ENCODE assay signal across 17 cellular contexts in the genomic region with DNA sequence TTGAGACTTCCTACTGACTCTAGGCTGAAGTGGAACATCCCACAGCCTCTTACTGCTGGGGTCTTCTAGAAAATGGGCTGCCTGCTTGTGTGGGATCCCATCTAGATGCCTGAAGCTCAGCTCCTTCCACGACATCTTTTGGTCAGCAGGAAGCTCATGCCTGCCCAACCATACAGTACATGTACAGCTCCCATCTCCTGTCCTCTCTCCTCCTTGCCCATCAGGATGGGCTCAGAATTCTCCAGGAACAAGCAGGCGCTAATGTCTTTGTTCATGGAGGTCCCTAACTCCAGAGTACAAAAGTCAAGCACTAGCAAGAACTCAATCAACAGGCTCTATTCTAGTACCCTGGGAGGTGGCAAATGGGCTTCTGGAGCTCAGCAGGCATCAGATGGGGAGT. TPM values are rescaled to one million over a fixed set of nuclear protein-coding genes. Genes with fewer than 3 reads are reported as not detected.
DNase-seq lines count a peak whose midpoint lies in the region; ATAC-seq and TF ChIP-seq lines count a peak whose summit lies in the region.
"Had no signal": no experiment of that assay in that cellular context is flagged by ENCODE, and none has a peak within 500 bp of the region (broad histone marks: within the 10 kb centered on the region; RNA-seq: fewer than 3 reads in every experiment).

No MANE protein-coding gene starts in this region.

- H3K9me3 ChIP-seq in SJCRH30 (replicated peaks) = peaks cover 6% of the 10 kb centered on the region
- no peaks in the 10 kb centered on the region for H3K9me3 ChIP-seq in CD4-positive, alpha-beta memory T cell (ENCODE audit: control insufficient read depth in 1 of 2, low read length in 2 of 2)

- peaks cover 15% of the 10 kb centered on the region for H3K4me1 ChIP-seq in SJCRH30
- no peaks in the 10 kb centered on the region for H3K4me1 ChIP-seq in CD4-positive, alpha-beta memory T cell (ENCODE audit: insufficient read depth, low read length)
- H3K4me1 ChIP-seq: Caco-2 had no signal

- peak overlapping the region; percentile 36 for H3K27ac ChIP-seq in SJCRH30
- no peak overlapping the region for H3K27ac ChIP-seq in CD4-positive, alpha-beta memory T cell (ENCODE audit: low read depth, low read length)

- no peaks in the 10 kb centered on the region for H3K36me3 ChIP-seq in SJCRH30
- H3K36me3 ChIP-seq in CD4-positive, alpha-beta memory T cell (ENCODE audit: insufficient read depth, low read length) = no peaks in the 10 kb centered on the region

- DNase-seq in activated CD8-positive, alpha-beta memory T cell treated with anti-CD3 and anti-CD28 coated beads, Interleukin-2, amount 50 U/mL, for 48 hours = peak; percentile 25
- DNase-seq in activated CD8-positive, alpha-beta memory T cell treated with anti-CD3 and anti-CD28 coated beads, Interleukin-2, amount 50 U/mL, for 4 hours = no peak
- DNase-seq in D341Med (ENCODE audit: low spot score) (peak; percentile 0), SJCRH30 (no peak), osteocyte (ENCODE audit: extremely low spot score, unreplicated experiment) (peak; percentile 48), head of caudate nucleus (no peak)
- no peak for DNase-seq in CD4-positive, alpha-beta memory T cell
- DNase-seq: Caco-2, GOT3, NCI-H1105 treated with DMSO at 0.1 percent for 48 hours, NCI-H1694 treated with DMSO at 0.1 percent for 48 hours, OCI-M1, SIG-M5 had no signal

- peaks cover 3% of the 10 kb centered on the region for H3K36me3 Mint-ChIP-seq in osteocyte (ENCODE audit: unreplicated experiment)
- peaks cover 0 to 6% of the 10 kb centered on the region in 2 donors for H3K36me3 Mint-ChIP-seq in CD4-positive, alpha-beta memory T cell

- H3K27me3 ChIP-seq in SJCRH30 = no peaks in the 10 kb centered on the region
- H3K27me3 ChIP-seq in CD4-positive, alpha-beta memory T cell (ENCODE audit: insufficient read depth, low read length) = no peaks in the 10 kb centered on the region

- H3K27me3 Mint-ChIP-seq in osteocyte (ENCODE audit: unreplicated experiment) = no peaks in the 10 kb centered on the region
- H3K27me3 Mint-ChIP-seq in CD4-positive, alpha-beta memory T cell = peaks cover 11 to 13% of the 10 kb centered on the region in 2 donors

- no peak overlapping the region for H3K27ac Mint-ChIP-seq in osteocyte (ENCODE audit: unreplicated experiment)
- no peak overlapping the region for H3K27ac Mint-ChIP-seq in CD4-positive, alpha-beta memory T cell

- CTCF ChIA-PET in CD4-positive, alpha-beta memory T cell (lab: Charles Lee; ENCODE audit: partially characterized antibody) = no interaction called here

- peaks cover 4% of the 10 kb centered on the region for H3K4me1 Mint-ChIP-seq in osteocyte (ENCODE audit: unreplicated experiment)
- no peaks in the 10 kb centered on the region for H3K4me1 Mint-ChIP-seq in CD4-positive, alpha-beta memory T cell

- H3K9me3 Mint-ChIP-seq in osteocyte (ENCODE audit: unreplicated experiment) = peaks cover 13% of the 10 kb centered on the region
- peaks cover 6 to 22% (median 16%) of the 10 kb centered on the region in 8 donors for H3K9me3 Mint-ChIP-seq in CD4-positive, alpha-beta memory T cell

- intact Hi-C loops in CD4-positive, alpha-beta memory T cell (cut with micrococcal nuclease) = no loop called here
- intact Hi-C loops in head of caudate nucleus (cut with DNase I) = no loop called here

- no peak for ATAC-seq in GM21576 (IDR thresholded peaks at IDR 0.05; ENCODE audit: unreplicated experiment)
- ATAC-seq: GM12878 had no signal

- H3K4me3 Mint-ChIP-seq in osteocyte (ENCODE audit: unreplicated experiment) = no peak overlapping the region
- no peak overlapping the region for H3K4me3 Mint-ChIP-seq in CD4-positive, alpha-beta memory T cell

- no peak for TF ChIP-seq CTCF in osteocyte (IDR thresholded peaks at IDR 0.05)

- POLR2A ChIA-PET in CD4-positive, alpha-beta memory T cell (lab: Charles Lee; ENCODE audit: partially characterized antibody) = no interaction called here

- no peak overlapping the region for H3K4me3 ChIP-seq in SJCRH30
- no peak overlapping the region for H3K4me3 ChIP-seq in CD4-positive, alpha-beta memory T cell (ENCODE audit: low read length in 2 of 2)
- H3K4me3 ChIP-seq: GM12878 had no signal

RNA-seq across cellular contexts. Expression of gene GPR17, which starts 31.7 kb away (rescaled TPM):
- 0.18 TPM in 1 of 2 replicates, not detected in the other for total RNA-seq in SJCRH30 (2014; rRNA removed; shearing (Covaris generic))
- not detected in 2 replicates for total RNA-seq in osteocyte
- not detected for total RNA-seq in CD4-positive, alpha-beta memory T cell
- polyA plus RNA-seq in CD4-positive, alpha-beta memory T cell = not detected
- total RNA-seq: Caco-2, GM12878, NCI-H460 had no signal
- polyA plus RNA-seq: AG04450, GM12878 had no signal

Comparison
In these comparisons a context has a peak if more than half of its experiments do, and no peak if none do; other contexts are left out.
1. DNase-seq: peak in activated CD8-positive, alpha-beta memory T cell treated with anti-CD3 and anti-CD28 coated beads, Interleukin-2, amount 50 U/mL, for 48 hours (single experiment), D341Med (single experiment) and osteocyte (single experiment); none in activated CD8-positive, alpha-beta memory T cell treated with anti-CD3 and anti-CD28 coated beads, Interleukin-2, amount 50 U/mL, for 4 hours (single experiment), SJCRH30 (0 of 2), CD4-positive, alpha-beta memory T cell (0 of 5) and head of caudate nucleus (0 of 42).